ENCODE assay signal across 1 cellular context in genomic region chr16:66924527-66925321, GRCh38.
A peak's percentile ranks its signal among the peaks of the same experiment; 100 is the strongest.
TF ChIP-seq lines count a peak whose summit lies in the region.

No MANE protein-coding gene starts in this region.

TF ChIP-seq in WTC11, 78 proteins besides CTCF, POLR2A, EP300 and RAD21 (continued from another document and continues in another):
- TF ChIP-seq IRF2 (CRISPR knock-in tag; IDR thresholded peaks at IDR 0.05; ENCODE audit: borderline replicate concordance, low read depth) (no peak), NFE2L1 (CRISPR knock-in tag; IDR thresholded peaks at IDR 0.05) (no peak), USF1 (CRISPR knock-in tag; IDR thresholded peaks at IDR 0.05) (no peak), ELF4 (CRISPR knock-in tag; IDR thresholded peaks at IDR 0.05; ENCODE audit: low read depth) (no peak), SMAD4 (CRISPR knock-in tag; IDR thresholded peaks at IDR 0.05) (no peak), JUN (CRISPR knock-in tag; IDR thresholded peaks at IDR 0.05) (no peak), AFF4 (CRISPR knock-in tag; IDR thresholded peaks at IDR 0.05; ENCODE audit: borderline replicate concordance) (no peak), NFYB (CRISPR knock-in tag; conservative IDR thresholded peaks at IDR 0.05; ENCODE audit: low read depth) (no peak), ZNF263 (CRISPR knock-in tag; IDR thresholded peaks at IDR 0.05; ENCODE audit: low read depth) (no peak), CREB1 (CRISPR knock-in tag; IDR thresholded peaks at IDR 0.05) (no peak), SMAD3 (CRISPR knock-in tag; IDR thresholded peaks at IDR 0.05; ENCODE audit: borderline replicate concordance) (no peak), NFATC4 (CRISPR knock-in tag; IDR thresholded peaks at IDR 0.05) (no peak), SP1 (CRISPR knock-in tag; conservative IDR thresholded peaks at IDR 0.05) (peak; percentile 50), TCF7 (CRISPR knock-in tag; IDR thresholded peaks at IDR 0.05; ENCODE audit: low read depth) (no peak), GTF2I (CRISPR knock-in tag; conservative IDR thresholded peaks at IDR 0.05) (no peak), CREM (CRISPR knock-in tag; IDR thresholded peaks at IDR 0.05) (no peak), HMGXB4 (CRISPR knock-in tag; IDR thresholded peaks at IDR 0.05) (peak; percentile 73), ZNF121 (CRISPR knock-in tag; IDR thresholded peaks at IDR 0.05) (peak; percentile 65), SOX15 (CRISPR knock-in tag; IDR thresholded peaks at IDR 0.05) (no peak), ZBTB43 (CRISPR knock-in tag; IDR thresholded peaks at IDR 0.05) (no peak), E2F1 (CRISPR knock-in tag; IDR thresholded peaks at IDR 0.05) (no peak), RORB (CRISPR knock-in tag; IDR thresholded peaks at IDR 0.05) (no peak), ZSCAN18 (CRISPR knock-in tag; IDR thresholded peaks at IDR 0.05) (no peak), ZNF138 (CRISPR knock-in tag; conservative IDR thresholded peaks at IDR 0.05) (no peak), ZNF219 (CRISPR knock-in tag; IDR thresholded peaks at IDR 0.05; ENCODE audit: borderline replicate concordance) (no peak), RELA (CRISPR knock-in tag; IDR thresholded peaks at IDR 0.05; ENCODE audit: borderline replicate concordance) (no peak), TP53 (CRISPR knock-in tag; IDR thresholded peaks at IDR 0.05) (no peak), ZNF416 (CRISPR knock-in tag; IDR thresholded peaks at IDR 0.05) (no peak)
- TF ChIP-seq, protein P1, sequence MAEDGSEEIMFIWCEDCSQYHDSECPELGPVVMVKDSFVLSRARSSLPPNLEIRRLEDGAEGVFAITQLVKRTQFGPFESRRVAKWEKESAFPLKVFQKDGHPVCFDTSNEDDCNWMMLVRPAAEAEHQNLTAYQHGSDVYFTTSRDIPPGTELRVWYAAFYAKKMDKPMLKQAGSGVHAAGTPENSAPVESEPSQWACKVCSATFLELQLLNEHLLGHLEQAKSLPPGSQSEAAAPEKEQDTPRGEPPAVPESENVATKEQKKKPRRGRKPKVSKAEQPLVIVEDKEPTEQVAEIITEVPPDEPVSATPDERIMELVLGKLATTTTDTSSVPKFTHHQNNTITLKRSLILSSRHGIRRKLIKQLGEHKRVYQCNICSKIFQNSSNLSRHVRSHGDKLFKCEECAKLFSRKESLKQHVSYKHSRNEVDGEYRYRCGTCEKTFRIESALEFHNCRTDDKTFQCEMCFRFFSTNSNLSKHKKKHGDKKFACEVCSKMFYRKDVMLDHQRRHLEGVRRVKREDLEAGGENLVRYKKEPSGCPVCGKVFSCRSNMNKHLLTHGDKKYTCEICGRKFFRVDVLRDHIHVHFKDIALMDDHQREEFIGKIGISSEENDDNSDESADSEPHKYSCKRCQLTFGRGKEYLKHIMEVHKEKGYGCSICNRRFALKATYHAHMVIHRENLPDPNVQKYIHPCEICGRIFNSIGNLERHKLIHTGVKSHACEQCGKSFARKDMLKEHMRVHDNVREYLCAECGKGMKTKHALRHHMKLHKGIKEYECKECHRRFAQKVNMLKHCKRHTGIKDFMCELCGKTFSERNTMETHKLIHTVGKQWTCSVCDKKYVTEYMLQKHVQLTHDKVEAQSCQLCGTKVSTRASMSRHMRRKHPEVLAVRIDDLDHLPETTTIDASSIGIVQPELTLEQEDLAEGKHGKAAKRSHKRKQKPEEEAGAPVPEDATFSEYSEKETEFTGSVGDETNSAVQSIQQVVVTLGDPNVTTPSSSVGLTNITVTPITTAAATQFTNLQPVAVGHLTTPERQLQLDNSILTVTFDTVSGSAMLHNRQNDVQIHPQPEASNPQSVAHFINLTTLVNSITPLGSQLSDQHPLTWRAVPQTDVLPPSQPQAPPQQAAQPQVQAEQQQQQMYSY (CRISPR knock-in tag; IDR thresholded peaks at IDR 0.05), result no peak
- TF ChIP-seq, protein P2, sequence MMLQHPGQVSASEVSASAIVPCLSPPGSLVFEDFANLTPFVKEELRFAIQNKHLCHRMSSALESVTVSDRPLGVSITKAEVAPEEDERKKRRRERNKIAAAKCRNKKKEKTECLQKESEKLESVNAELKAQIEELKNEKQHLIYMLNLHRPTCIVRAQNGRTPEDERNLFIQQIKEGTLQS (CRISPR knock-in tag; conservative IDR thresholded peaks at IDR 0.05), result no peak
- TF ChIP-seq, protein P3, sequence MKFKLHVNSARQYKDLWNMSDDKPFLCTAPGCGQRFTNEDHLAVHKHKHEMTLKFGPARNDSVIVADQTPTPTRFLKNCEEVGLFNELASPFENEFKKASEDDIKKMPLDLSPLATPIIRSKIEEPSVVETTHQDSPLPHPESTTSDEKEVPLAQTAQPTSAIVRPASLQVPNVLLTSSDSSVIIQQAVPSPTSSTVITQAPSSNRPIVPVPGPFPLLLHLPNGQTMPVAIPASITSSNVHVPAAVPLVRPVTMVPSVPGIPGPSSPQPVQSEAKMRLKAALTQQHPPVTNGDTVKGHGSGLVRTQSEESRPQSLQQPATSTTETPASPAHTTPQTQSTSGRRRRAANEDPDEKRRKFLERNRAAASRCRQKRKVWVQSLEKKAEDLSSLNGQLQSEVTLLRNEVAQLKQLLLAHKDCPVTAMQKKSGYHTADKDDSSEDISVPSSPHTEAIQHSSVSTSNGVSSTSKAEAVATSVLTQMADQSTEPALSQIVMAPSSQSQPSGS (CRISPR knock-in tag; IDR thresholded peaks at IDR 0.05; ENCODE audit: borderline replicate concordance, low read depth), result no peak
- TF ChIP-seq, protein P4, sequence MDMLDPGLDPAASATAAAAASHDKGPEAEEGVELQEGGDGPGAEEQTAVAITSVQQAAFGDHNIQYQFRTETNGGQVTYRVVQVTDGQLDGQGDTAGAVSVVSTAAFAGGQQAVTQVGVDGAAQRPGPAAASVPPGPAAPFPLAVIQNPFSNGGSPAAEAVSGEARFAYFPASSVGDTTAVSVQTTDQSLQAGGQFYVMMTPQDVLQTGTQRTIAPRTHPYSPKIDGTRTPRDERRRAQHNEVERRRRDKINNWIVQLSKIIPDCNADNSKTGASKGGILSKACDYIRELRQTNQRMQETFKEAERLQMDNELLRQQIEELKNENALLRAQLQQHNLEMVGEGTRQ (CRISPR knock-in tag; IDR thresholded peaks at IDR 0.05), result 0 out of 2 replicates have a peak, but pooled peaks have one; percentile 12
- TF ChIP-seq, protein P5, sequence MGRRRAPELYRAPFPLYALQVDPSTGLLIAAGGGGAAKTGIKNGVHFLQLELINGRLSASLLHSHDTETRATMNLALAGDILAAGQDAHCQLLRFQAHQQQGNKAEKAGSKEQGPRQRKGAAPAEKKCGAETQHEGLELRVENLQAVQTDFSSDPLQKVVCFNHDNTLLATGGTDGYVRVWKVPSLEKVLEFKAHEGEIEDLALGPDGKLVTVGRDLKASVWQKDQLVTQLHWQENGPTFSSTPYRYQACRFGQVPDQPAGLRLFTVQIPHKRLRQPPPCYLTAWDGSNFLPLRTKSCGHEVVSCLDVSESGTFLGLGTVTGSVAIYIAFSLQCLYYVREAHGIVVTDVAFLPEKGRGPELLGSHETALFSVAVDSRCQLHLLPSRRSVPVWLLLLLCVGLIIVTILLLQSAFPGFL (CRISPR knock-in tag; IDR thresholded peaks at IDR 0.05; ENCODE audit: borderline replicate concordance), result no peak
- TF ChIP-seq, protein P6, sequence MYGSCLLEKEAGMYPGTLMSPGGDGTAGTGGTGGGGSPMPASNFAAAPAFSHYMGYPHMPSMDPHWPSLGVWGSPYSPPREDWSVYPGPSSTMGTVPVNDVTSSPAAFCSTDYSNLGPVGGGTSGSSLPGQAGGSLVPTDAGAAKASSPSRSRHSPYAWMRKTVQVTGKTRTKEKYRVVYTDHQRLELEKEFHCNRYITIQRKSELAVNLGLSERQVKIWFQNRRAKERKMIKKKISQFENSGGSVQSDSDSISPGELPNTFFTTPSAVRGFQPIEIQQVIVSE (CRISPR knock-in tag; IDR thresholded peaks at IDR 0.05; ENCODE audit: borderline replicate concordance), result no peak
- TF ChIP-seq, protein P7, sequence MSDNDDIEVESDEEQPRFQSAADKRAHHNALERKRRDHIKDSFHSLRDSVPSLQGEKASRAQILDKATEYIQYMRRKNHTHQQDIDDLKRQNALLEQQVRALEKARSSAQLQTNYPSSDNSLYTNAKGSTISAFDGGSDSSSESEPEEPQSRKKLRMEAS (CRISPR knock-in tag; IDR thresholded peaks at IDR 0.05), result no peak
- TF ChIP-seq, protein P8, sequence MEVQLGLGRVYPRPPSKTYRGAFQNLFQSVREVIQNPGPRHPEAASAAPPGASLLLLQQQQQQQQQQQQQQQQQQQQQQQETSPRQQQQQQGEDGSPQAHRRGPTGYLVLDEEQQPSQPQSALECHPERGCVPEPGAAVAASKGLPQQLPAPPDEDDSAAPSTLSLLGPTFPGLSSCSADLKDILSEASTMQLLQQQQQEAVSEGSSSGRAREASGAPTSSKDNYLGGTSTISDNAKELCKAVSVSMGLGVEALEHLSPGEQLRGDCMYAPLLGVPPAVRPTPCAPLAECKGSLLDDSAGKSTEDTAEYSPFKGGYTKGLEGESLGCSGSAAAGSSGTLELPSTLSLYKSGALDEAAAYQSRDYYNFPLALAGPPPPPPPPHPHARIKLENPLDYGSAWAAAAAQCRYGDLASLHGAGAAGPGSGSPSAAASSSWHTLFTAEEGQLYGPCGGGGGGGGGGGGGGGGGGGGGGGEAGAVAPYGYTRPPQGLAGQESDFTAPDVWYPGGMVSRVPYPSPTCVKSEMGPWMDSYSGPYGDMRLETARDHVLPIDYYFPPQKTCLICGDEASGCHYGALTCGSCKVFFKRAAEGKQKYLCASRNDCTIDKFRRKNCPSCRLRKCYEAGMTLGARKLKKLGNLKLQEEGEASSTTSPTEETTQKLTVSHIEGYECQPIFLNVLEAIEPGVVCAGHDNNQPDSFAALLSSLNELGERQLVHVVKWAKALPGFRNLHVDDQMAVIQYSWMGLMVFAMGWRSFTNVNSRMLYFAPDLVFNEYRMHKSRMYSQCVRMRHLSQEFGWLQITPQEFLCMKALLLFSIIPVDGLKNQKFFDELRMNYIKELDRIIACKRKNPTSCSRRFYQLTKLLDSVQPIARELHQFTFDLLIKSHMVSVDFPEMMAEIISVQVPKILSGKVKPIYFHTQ (CRISPR knock-in tag; IDR thresholded peaks at IDR 0.05), result no peak
